ENCODE assay signal across 8 cellular contexts in the genomic region with DNA sequence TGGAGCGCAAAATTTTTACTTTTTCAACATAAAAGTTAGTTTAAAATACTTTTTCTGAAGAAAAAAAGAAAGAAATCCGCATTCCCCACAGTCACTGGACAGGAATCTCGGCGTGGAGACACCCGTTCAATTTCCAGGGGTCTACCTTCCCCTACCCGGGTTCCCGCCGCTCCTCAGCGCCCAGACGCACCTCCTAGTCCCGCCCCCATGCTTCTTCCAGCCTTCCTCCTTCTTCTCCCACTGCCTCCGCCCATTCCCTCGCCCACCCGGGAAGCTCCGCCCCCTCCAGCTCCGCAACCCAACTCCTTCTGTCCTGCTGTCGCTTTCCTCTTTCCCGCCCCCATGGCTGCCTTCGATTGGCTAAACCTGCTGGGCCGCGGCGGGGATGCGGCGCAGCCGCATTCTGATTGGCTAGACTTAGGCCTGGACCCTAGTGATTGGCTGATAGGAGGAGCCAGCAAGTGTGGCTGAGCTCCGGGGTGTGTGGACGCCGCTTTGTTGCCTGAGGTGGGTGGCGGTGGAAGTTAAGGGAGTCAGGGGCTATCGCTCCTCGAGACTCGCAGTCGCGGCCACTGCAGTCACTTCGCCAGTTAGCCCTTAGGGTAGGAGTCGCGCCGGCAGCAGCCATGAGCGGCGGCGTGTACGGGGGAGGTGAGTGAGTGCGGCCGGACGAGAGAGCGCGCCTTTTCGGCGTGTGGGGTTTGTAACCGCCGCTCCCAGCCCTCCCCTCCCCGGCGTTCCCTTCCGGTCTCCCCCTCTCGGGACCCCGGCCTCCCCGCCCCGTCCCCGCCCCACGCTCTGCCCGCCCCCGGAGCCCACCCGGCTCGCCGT. TPM values are rescaled to one million over a fixed set of nuclear protein-coding genes. Genes with fewer than 3 reads are reported as not detected.
DNase-seq lines count a peak whose midpoint lies in the region; ATAC-seq and TF ChIP-seq lines count a peak whose summit lies in the region.

A gene (plus strand): TSS at position 460 of the 831 bp plus-strand sequence. CDS start 167 bp downstream, at position 627.

- no peak for TF ChIP-seq CTCF in hepatocyte (IDR thresholded peaks at IDR 0.05; ENCODE audit: poor library complexity)

- H2AFZ ChIP-seq in hepatocyte: peak within 1 kb of the TSS; percentile 68

- H3K4me1 ChIP-seq in hepatocyte (ENCODE audit: insufficient read depth): peaks cover 9% of the 10 kb centered on the region

- H3K79me2 ChIP-seq in hepatocyte: peaks cover 39% of the 10 kb centered on the region

- ATAC-seq in GM18508 (IDR thresholded peaks at IDR 0.05; ENCODE audit: insufficient read depth, unreplicated experiment) (peak; percentile 90), HG03025 (IDR thresholded peaks at IDR 0.05; ENCODE audit: low FRiP score, unreplicated experiment) (peak; percentile 97)

- H3K4me2 ChIP-seq in hepatocyte: peak within 1 kb of the TSS; percentile 88

- DNase-seq in NCI-H2081 (lab: John Stamatoyannopoulos, UW): peak; percentile 100
- DNase-seq in T1000 (lab: John Stamatoyannopoulos, UW): peak; percentile 98
- DNase-seq in astrocyte of the hippocampus (ENCODE audit: low read depth, low spot score): peak; percentile 100
- DNase-seq in hepatocyte (ENCODE audit: low spot score): peak; percentile 100
- peak; percentile 98 for DNase-seq in renal cortical epithelial cell (ENCODE audit: low read depth)
- DNase-seq in cortex of kidney (lab: John Stamatoyannopoulos, UW): no peak

- 4% methylated on average over 40 of the region's 65 CpGs for WGBS in hepatocyte (ENCODE audit: low lambda C conversion rate, missing lambda C conversion rate)

- no peaks in the 10 kb centered on the region for H3K9me3 ChIP-seq in hepatocyte (ENCODE audit: low read depth)

- no peaks in the 10 kb centered on the region for H3K9me2 ChIP-seq in hepatocyte (replicated peaks; ENCODE audit: insufficient read depth)

- no peaks in the 10 kb centered on the region for H3K36me3 ChIP-seq in hepatocyte (replicated peaks; ENCODE audit: insufficient read depth, low read depth)

- peak within 1 kb of the TSS; percentile 75 for H3K4me3 ChIP-seq in hepatocyte

- peak within 1 kb of the TSS; percentile 80 for H3K27ac ChIP-seq in hepatocyte

- H4K20me1 ChIP-seq in hepatocyte (ENCODE audit: insufficient read depth, poor library complexity, severe bottlenecking): no peaks in the 10 kb centered on the region

- no peaks in the 10 kb centered on the region for H3K27me3 ChIP-seq in hepatocyte

RNA-seq across cellular contexts. Expression of the gene that starts here (rescaled TPM):
- total RNA-seq in hepatocyte (56.8 and 92.6 TPM in 2 replicates), renal cortical epithelial cell (91.2 and 99.5 TPM in 2 replicates)
- 61.2 and 68.7 TPM in 2 replicates for polyA plus RNA-seq in hepatocyte
